Comparison of ENCODE assay signal across 8 cellular contexts in the genomic region with DNA sequence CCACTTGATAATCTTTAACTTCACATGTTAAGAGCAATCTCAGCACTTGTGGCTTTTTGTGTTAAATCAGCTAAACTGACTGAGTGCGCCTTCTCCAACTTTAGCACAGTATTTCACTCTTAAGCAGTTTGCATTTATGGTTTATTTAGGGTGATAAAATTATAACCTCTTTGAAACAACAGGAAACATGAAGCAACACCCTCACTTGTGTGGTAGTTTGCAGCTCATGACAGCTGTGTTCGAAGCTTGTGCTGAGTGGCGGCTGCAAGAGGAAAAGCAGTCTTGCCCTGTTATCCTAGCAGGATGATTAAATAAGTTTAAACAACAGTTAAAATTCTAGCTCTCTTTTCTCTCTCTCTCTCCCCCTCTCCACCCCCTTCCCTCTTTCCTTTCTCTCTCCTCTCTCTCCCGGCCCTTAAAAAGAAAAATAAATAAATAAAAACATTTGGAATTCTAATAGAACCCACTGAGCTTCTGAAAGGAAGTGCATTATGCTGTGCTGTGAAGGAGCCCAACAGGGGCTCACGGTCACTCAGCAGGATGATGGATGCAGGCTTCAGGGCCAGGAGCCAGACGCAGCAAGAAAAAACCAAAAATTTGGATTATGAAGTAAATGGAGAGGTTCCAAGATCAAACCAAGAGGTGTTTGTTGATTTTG. TPM values are rescaled to one million over a fixed set of nuclear protein-coding genes. Genes with fewer than 3 reads are reported as not detected.
DNase-seq lines count a peak whose midpoint lies in the region; ATAC-seq, FAIRE-seq and TF ChIP-seq lines count a peak whose summit lies in the region.

No MANE protein-coding gene starts in this region.

- no peaks in the 10 kb centered on the region for H3K9me3 Mint-ChIP-seq in natural killer cell

- H3K4me3 Mint-ChIP-seq in natural killer cell: peak overlapping the region; percentile 81

- H3K27ac Mint-ChIP-seq in natural killer cell: peak overlapping the region; percentile 85 to 94

- ATAC-seq in natural killer cell: peak; percentile 74 to 85 (median 80)
- no peak for ATAC-seq in HG03097 (IDR thresholded peaks at IDR 0.05; ENCODE audit: low FRiP score, unreplicated experiment)
- ATAC-seq in HG02642 (IDR thresholded peaks at IDR 0.05; ENCODE audit: poor library complexity, unreplicated experiment): no peak

- H3K27me3 Mint-ChIP-seq in natural killer cell (ENCODE audit: low read depth in 2 of 2): no peaks in the 10 kb centered on the region

- peaks cover 61 to 62% of the 10 kb centered on the region in 2 donors for H3K4me1 Mint-ChIP-seq in natural killer cell

- H3K36me3 Mint-ChIP-seq in natural killer cell: no peaks in the 10 kb centered on the region

- FAIRE-seq in GM19239 (lab: Jason Lieb, UNC): peak; percentile 39

- TF ChIP-seq CTCF in natural killer cell (IDR thresholded peaks at IDR 0.05): no peak

- intact Hi-C loops in natural killer cell (cut with micrococcal nuclease): loop anchor here (1.0 to 10.0 kb wide), 5 partner anchors 8 to 346 kb away; a partner anchor contains a TSS

- DNase-seq in GM19239 (ENCODE audit: insufficient read length, low spot score): no peak
- DNase-seq in NOMO-1 (lab: John Stamatoyannopoulos, UW; ENCODE audit: unreplicated experiment in 2 of 2): peak; percentile 52 to 66
- DNase-seq in central memory CD4-positive, alpha-beta T cell: peak; percentile 79
- DNase-seq in natural killer cell: no peak
- DNase-seq in HUDEP-2 (lab: John Stamatoyannopoulos, UW; ENCODE audit: unreplicated experiment in 76 of 76): no peak
- no peak for DNase-seq in NCI-H748 (lab: John Stamatoyannopoulos, UW; ENCODE audit: unreplicated experiment)

RNA-seq across cellular contexts. Expression of a gene that starts 25.2 kb away (rescaled TPM):
- total RNA-seq in natural killer cell: 10 to 100 TPM; 69.2 to 86.7 (median 81.4) TPM

RNA-seq across cellular contexts. Expression of a gene that starts 49.6 kb away (rescaled TPM):
- 100 to 1,000 TPM in 1 of 3 donors, 10 to 100 TPM in 2; 93.1 to 101 (median 94.1) TPM for total RNA-seq in natural killer cell

RNA-seq across cellular contexts. Expression of a gene that starts 57.9 kb away (rescaled TPM):
- total RNA-seq in natural killer cell: 10 to 100 TPM; 67.8 to 85.5 (median 84.5) TPM

Comparison
In these comparisons a context has a peak if more than half of its experiments do, and no peak if none do; other contexts are left out.
1. DNase-seq: peak in NOMO-1 (2 of 2) and central memory CD4-positive, alpha-beta T cell (single experiment); none in GM19239 (single experiment), natural killer cell (single experiment), HUDEP-2 (0 of 76) and NCI-H748 (single experiment).
2. ATAC-seq: peak in natural killer cell (3 of 3); none in HG03097 (single experiment) and HG02642 (single experiment).